25 cellular contexts compared by ENCODE assay signal in the genomic region with DNA sequence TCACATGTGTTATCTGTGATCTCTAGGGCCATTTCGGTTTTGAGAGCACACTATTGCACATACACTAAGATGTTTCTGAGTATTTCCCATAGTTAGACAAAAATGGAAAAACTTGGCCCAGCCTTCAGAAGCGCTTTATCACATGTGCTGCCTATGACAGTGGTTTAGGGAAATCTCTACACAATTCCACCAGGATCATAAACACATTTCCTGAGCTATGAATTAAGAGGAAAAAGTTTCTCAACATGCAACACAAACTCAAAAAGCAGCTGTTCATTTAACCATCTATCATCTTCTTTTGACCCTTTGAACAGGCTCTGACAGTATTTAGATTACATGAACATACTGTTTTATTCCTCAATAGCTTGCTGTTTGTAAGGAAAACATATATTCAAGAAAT. TPM values are rescaled to one million over a fixed set of nuclear protein-coding genes. Genes with fewer than 3 reads are reported as not detected.
"Had no signal": no experiment of that assay in that cellular context is flagged by ENCODE, and none has a peak within 500 bp of the region (broad histone marks: within the 10 kb centered on the region; RNA-seq: fewer than 3 reads in every experiment).

No MANE protein-coding gene starts in this region.

- DNase-seq: activated CD4-positive, alpha-beta T cell treated with anti-CD3 and anti-CD28 coated beads for 1 hour; activated CD8-positive, alpha-beta memory T cell treated with anti-CD3 and anti-CD28 coated beads for 24 hours; activated CD8-positive, alpha-beta memory T cell treated with anti-CD3 and anti-CD28 coated beads, Interleukin-2, amount 50 U/mL, for 48 hours; activated effector memory CD4-positive, alpha-beta T cell treated with anti-CD3 and anti-CD28 coated beads, Interleukin-2, amount 50 U/mL, for 16 hours; activated naive CD4-positive, alpha-beta T cell treated with anti-CD3 and anti-CD28 coated beads, Interleukin-2, amount 50 U/mL, for 16 hours; activated T-cell treated with anti-CD3 and anti-CD28 coated beads, Interleukin-2, amount 50 U/mL, for 48 hours; dermis blood vessel endothelial cell; gastrocnemius medialis; heart right ventricle; kidney glomerular epithelial cell; occipital lobe; posterior cingulate gyrus; retina; stimulated activated CD4-positive, alpha-beta T cell treated with anti-CD3 and anti-CD28 coated beads, Interleukin-15, amount 100 ng/mL, for 24 hours; stimulated activated CD4-positive, alpha-beta T cell treated with anti-CD3 and anti-CD28 coated beads, Interleukin-4, amount 100 ng/mL, for 24 hours; stomach; SW 1271; T-helper 2 cell; testis; upper lobe of left lung; WERI-Rb-1 had no signal

- H3K36me3 ChIP-seq: cardiac muscle cell, gastrocnemius medialis, heart right ventricle, stomach, upper lobe of left lung, WERI-Rb-1 had no signal

- H3K4me1 ChIP-seq: testis, upper lobe of left lung had no signal

- H3K9me3 ChIP-seq: gastrocnemius medialis, heart right ventricle, stomach, testis, upper lobe of left lung had no signal

- H3K27ac ChIP-seq: cardiac muscle cell, gastrocnemius medialis, stomach, testis, upper lobe of left lung, WERI-Rb-1 had no signal

- H3K4me3 ChIP-seq: cardiac muscle cell, gastrocnemius medialis, heart right ventricle, skin epidermis, stomach, testis, upper lobe of left lung had no signal

- H3K27me3 ChIP-seq: cardiac muscle cell, gastrocnemius medialis, heart right ventricle, testis, upper lobe of left lung had no signal

- ATAC-seq: gastrocnemius medialis; heart right ventricle; stimulated activated effector memory CD8-positive, alpha-beta T cell treated with anti-CD3 and anti-CD28 coated beads, Interleukin-12 subunit alpha, Interleukin-12 subunit beta, amount 100 ng/mL, for 72 hours had no signal

RNA-seq across cellular contexts. Expression of gene FGF1, which starts 15.1 kb away (rescaled TPM):
- total RNA-seq: cardiac muscle cell had no signal
- polyA plus RNA-seq: cardiac muscle cell, neural cell had no signal
